In genomic region chr2:233400961-233401360, GRCh38 we compare ENCODE assay signal across 21 cellular contexts. TPM values are rescaled to one million over a fixed set of nuclear protein-coding genes. Genes with fewer than 3 reads are reported as not detected.
DNase-seq lines count a peak whose midpoint lies in the region; ATAC-seq, FAIRE-seq and TF ChIP-seq lines count a peak whose summit lies in the region.
"Had no signal": no experiment of that assay in that cellular context is flagged by ENCODE, and none has a peak within 500 bp of the region (broad histone marks: within the 10 kb centered on the region; RNA-seq: fewer than 3 reads in every experiment).

No MANE protein-coding gene starts in this region.

- no peak for TF ChIP-seq RAD21 in HepG2 (CRISPR knock-in tag; IDR thresholded peaks at IDR 0.05)

- FAIRE-seq in HepG2 (lab: Jason Lieb, UNC): no peak
- FAIRE-seq: GM12892 had no signal

- POLR2A ChIA-PET in HepG2 (lab: Yijun Ruan, JAX): interaction anchor here (1.1 kb wide), 1 partner anchor 47 kb away, joined by 4 read pairs; the partner anchor contains the start of gene DGKD

- H3K79me2 ChIP-seq in HepG2 (ENCODE audit: insufficient read depth, low read length): no peaks in the 10 kb centered on the region

- no peak for TF ChIP-seq POLR2A in HepG2 (IDR thresholded peaks at IDR 0.05; ENCODE audit: insufficient read depth in 1 of 2, low read depth in 2 of 2, low read length in 2 of 2)
- TF ChIP-seq POLR2A in right lobe of liver (IDR thresholded peaks at IDR 0.05): no peak
- no peak for TF ChIP-seq POLR2A in stomach (IDR thresholded peaks at IDR 0.05)

- CTCF ChIA-PET in HepG2 (lab: Yijun Ruan, JAX; ENCODE audit: low intra/inter-chr PET ratio, low total read pairs): no interaction called here

- H3K4me2 ChIP-seq in HepG2 (ENCODE audit: low read depth, low read length): no peak overlapping the region

- H3K9me3 Mint-ChIP-seq in immature natural killer cell: peaks cover 0 to 2% (median 0%) of the 10 kb centered on the region in 6 donors

- ATAC-seq in HepG2 (no peak), right lobe of liver (no peak), T-helper 17 cell (no peak), SK-N-SH treated with all-trans-retinoic acid at 6 μM for 48 hours (no peak)

- H2AFZ ChIP-seq in HepG2 (ENCODE audit: low read length): no peak overlapping the region
- H2AFZ ChIP-seq: parathyroid adenoma had no signal

- no peaks in the 10 kb centered on the region for H3K27me3 ChIP-seq in HepG2 (ENCODE audit: control insufficient read depth in 1 of 2, insufficient read depth in 2 of 2, low read length in 2 of 2)
- H3K27me3 ChIP-seq in right lobe of liver: no peaks in the 10 kb centered on the region
- H3K27me3 ChIP-seq in stomach: no peaks in the 10 kb centered on the region
- H3K27me3 ChIP-seq: BE2C, heart left ventricle, sigmoid colon, suprapubic skin had no signal

- no peak for DNase-seq in HepG2 (ENCODE audit: low spot score)
- DNase-seq in right lobe of liver: no peak
- DNase-seq in T-helper 17 cell: no peak
- no peak for DNase-seq in immature natural killer cell
- DNase-seq in stomach: peak; percentile 10
- no peak for DNase-seq in islet precursor cell
- no peak for DNase-seq in T1000 (lab: John Stamatoyannopoulos, UW)
- DNase-seq: anterior cingulate cortex; BE2C; DMS 273 treated with DMSO at 0.1 percent for 48 hours; effector memory CD4-positive, alpha-beta T cell; heart left ventricle; Kasumi-1; NCI-H524 treated with DMSO at 0.1 percent for 48 hours; sigmoid colon had no signal

- BruUV-seq in HepG2 (replicated peaks; lab: Mats Ljungman, UMichigan): no TSS peak

- peaks cover 6% of the 10 kb centered on the region for H3K36me3 Mint-ChIP-seq in T-helper 17 cell (ENCODE audit: low read depth)
- H3K36me3 Mint-ChIP-seq in immature natural killer cell: peaks cover 12 to 45% (median 21%) of the 10 kb centered on the region in 3 donors

- no peak overlapping the region for H3K27ac ChIP-seq in HepG2 (ENCODE audit: extremely low read length, insufficient read depth, low read length)
- H3K27ac ChIP-seq in right lobe of liver: no peak overlapping the region
- no peak overlapping the region for H3K27ac ChIP-seq in stomach
- H3K27ac ChIP-seq: heart left ventricle, parathyroid adenoma, RWPE1, sigmoid colon, suprapubic skin, VCaP had no signal

- peaks cover 0 to 14% of the 10 kb centered on the region in 2 experiments; a peak in 4 of 5 replicates for H3K36me3 ChIP-seq in HepG2 (replicated peaks in 1 of 2; ENCODE audit: control insufficient read depth in 1 of 2, insufficient read depth in 2 of 2, low read length in 2 of 2)
- no peaks in the 10 kb centered on the region for H3K36me3 ChIP-seq in right lobe of liver
- peaks cover 4 to 30% (median 16%) of the 10 kb centered on the region in 4 donors for H3K36me3 ChIP-seq in stomach
- H3K36me3 ChIP-seq: suprapubic skin had no signal

- H3K4me3 ChIP-seq in HepG2 (replicated peaks in 1 of 3; ENCODE audit: insufficient read depth in 1 of 3, low read depth in 2 of 3, low read length in 3 of 3) (no peak overlapping the region), right lobe of liver (no peak overlapping the region), stomach (no peak overlapping the region)
- H3K4me3 ChIP-seq: heart left ventricle, sigmoid colon, suprapubic skin had no signal

- H3K4me1 Mint-ChIP-seq in T-helper 17 cell (peaks cover 41% of the 10 kb centered on the region), immature natural killer cell (peaks cover 64 to 79% of the 10 kb centered on the region in 2 donors)

- intact Hi-C loops in HepG2 (cut with micrococcal nuclease; ENCODE audit: unreplicated experiment): loop anchor here (5.0 kb wide), 1 partner anchor 311 kb away; the partner anchor contains the start of gene UGT1A5
- intact Hi-C loops in right lobe of liver (cut with DNase I): no loop called here
- intact Hi-C loops in stomach (cut with DNase I; ENCODE audit: low total_unique reads): no loop called here

- H3K9me3 ChIP-seq in HepG2 (ENCODE audit: low read length): no peaks in the 10 kb centered on the region
- no peaks in the 10 kb centered on the region for H3K9me3 ChIP-seq in right lobe of liver
- H3K9me3 ChIP-seq in T-helper 17 cell (ENCODE audit: control insufficient read depth, low read length, poor library complexity, severe bottlenecking): no peaks in the 10 kb centered on the region
- no peaks in the 10 kb centered on the region for H3K9me3 ChIP-seq in stomach
- H3K9me3 ChIP-seq: BE2C, heart left ventricle, sigmoid colon, suprapubic skin had no signal

- H3K9ac ChIP-seq in HepG2 (ENCODE audit: insufficient read depth, low read depth, low read length): no peak overlapping the region
- H3K9ac ChIP-seq: parathyroid adenoma had no signal

- TF ChIP-seq CTCF in HepG2 (CRISPR knock-in tag; IDR thresholded peaks at IDR 0.05) (no peak), right lobe of liver (IDR thresholded peaks at IDR 0.05) (no peak), stomach (IDR thresholded peaks at IDR 0.05) (no peak)

- H3K27me3 Mint-ChIP-seq in T-helper 17 cell (no peaks in the 10 kb centered on the region), immature natural killer cell (ENCODE audit: low read depth in 3 of 3) (peaks cover 0 to 10% (median 5%) of the 10 kb centered on the region in 3 donors)

- no peaks in the 10 kb centered on the region; the same call in 1 of the 2 replicates for H3K4me1 ChIP-seq in HepG2 (ENCODE audit: insufficient read depth, low read length)
- H3K4me1 ChIP-seq in right lobe of liver: no peaks in the 10 kb centered on the region
- H3K4me1 ChIP-seq in stomach: peaks cover 0 to 30% (median 13%) of the 10 kb centered on the region in 4 donors
- H3K4me1 ChIP-seq: BE2C, parathyroid adenoma, sigmoid colon, suprapubic skin had no signal

- TF ChIP-seq EP300 in HepG2 (IDR thresholded peaks at IDR 0.05; ENCODE audit: low read depth in 2 of 2, low read length in 2 of 2): no peak
- no peak for TF ChIP-seq EP300 in HepG2 (CRISPR knock-in tag; IDR thresholded peaks at IDR 0.05; ENCODE audit: borderline replicate concordance)
- no peak for TF ChIP-seq EP300 in stomach (IDR thresholded peaks at IDR 0.05)

- WGBS in HepG2 (ENCODE audit: low lambda C conversion rate): 97% methylated on average over 3 of the region's 3 CpGs
- 96% methylated on average over 3 of the region's 3 CpGs for WGBS in right lobe of liver (ENCODE audit: insufficient coverage, low coverage, low lambda C conversion rate, missing lambda C conversion rate)
- 91 to 97% (median 95%) methylated on average over 3 of the region's 3 CpGs for WGBS in stomach, 5 donors

- in situ Hi-C loops in HepG2 (cut with HindIII; ENCODE audit: extremely low pct_ligation_motif_present, low pct_unique_long_range_greater_than_20kb): no loop called here

- H3K27ac Mint-ChIP-seq in T-helper 17 cell (peak overlapping the region; percentile 90), immature natural killer cell (peak overlapping the region; percentile 67 to 91 (median 88))

- H3K4me3 Mint-ChIP-seq in T-helper 17 cell (no peak overlapping the region), immature natural killer cell (peak overlapping the region; percentile 27 to 59 (median 55))

- no peaks in the 10 kb centered on the region for H4K20me1 ChIP-seq in HepG2 (ENCODE audit: insufficient read depth, low read length)

TF ChIP-seq in HepG2, 621 proteins besides CTCF, POLR2A, EP300 and RAD21:
- TF ChIP-seq ETV6 (CRISPR knock-in tag; conservative IDR thresholded peaks at IDR 0.05): no peak
- peak; percentile 83 for TF ChIP-seq ZNF629 (CRISPR knock-in tag; conservative IDR thresholded peaks at IDR 0.05)

TF ChIP-seq in SK-N-SH treated with all-trans-retinoic acid at 6 μM for 48 hours, 23 proteins besides CTCF, POLR2A, EP300 and RAD21 (continues in another document):
- TF ChIP-seq CREB5 (CRISPR knock-in tag; IDR thresholded peaks at IDR 0.05; ENCODE audit: low read depth): no peak

RNA-seq across cellular contexts. Expression of gene DGKD, which starts 46.7 kb away (rescaled TPM):
- total RNA-seq in HepG2 (2016; rRNA removed; fragmentation: Illumina TruSeq; extraction: Trizol) (20.6 and 24.5 TPM in 2 replicates), right lobe of liver (10 to 100 TPM in 4 of 6 experiments, 1 to 10 TPM in 2; 6.5 to 16.6 (median 14.2) TPM), T-helper 17 cell (100 to 1,000 TPM; 148 to 170 TPM), stomach (100 to 1,000 TPM; 191 to 471 (median 216) TPM)
- total RNA-seq in HepG2 (2016; cell fraction: cytosol; rRNA removed; fragmentation: Illumina TruSeq; extraction: Trizol; ENCODE audit: low read depth): 14.8 and 17.4 TPM in 2 replicates
- total RNA-seq in HepG2 (2016; cell fraction: insoluble cytoplasmic fraction; rRNA removed; fragmentation: Illumina TruSeq; extraction: Trizol): 16.3 and 24.8 TPM in 2 replicates
- total RNA-seq in HepG2 (2016; cell fraction: membrane; rRNA removed; fragmentation: Illumina TruSeq; extraction: Trizol): 17.6 and 18.2 TPM in 2 replicates
- 42.7 and 44.6 TPM in 2 replicates for total RNA-seq in HepG2 (2016; cell fraction: nucleus; rRNA removed; fragmentation: Illumina TruSeq; extraction: Trizol)
- polyA plus RNA-seq in HepG2 (2011; rRNA removed) (33.2 and 40.3 TPM in 2 replicates), immature natural killer cell (10 to 100 TPM; 15.9 to 60.6 (median 21.3) TPM), stomach (10 to 100 TPM; 21.9 to 85.4 (median 25.2) TPM)
- 13.1 and 13.6 TPM in 2 replicates for polyA plus RNA-seq in HepG2 (2011; cell fraction: cytosol; rRNA removed)
- polyA plus RNA-seq in HepG2 (2011; cell fraction: nucleus; rRNA removed): 303 and 327 TPM in 2 replicates
- polyA plus RNA-seq in HepG2 (2012): 46.9 and 49.5 TPM in 2 replicates
- 5.9 and 7.2 TPM in 2 replicates for polyA plus RNA-seq in HepG2 (2016; cell fraction: cytosol; fragmentation: Illumina TruSeq; extraction: Trizol; ENCODE audit: low read depth)
- polyA plus RNA-seq in HepG2 (2016; cell fraction: insoluble cytoplasmic fraction; fragmentation: Illumina TruSeq; extraction: Trizol; ENCODE audit: low read depth): 8.2 and 10.8 TPM in 2 replicates
- 5.2 and 5.9 TPM in 2 replicates for polyA plus RNA-seq in HepG2 (2016; cell fraction: membrane; fragmentation: Illumina TruSeq; extraction: Trizol; ENCODE audit: low read depth)
- 119 and 132 TPM in 2 replicates for polyA plus RNA-seq in HepG2 (2016; cell fraction: nucleus; fragmentation: Illumina TruSeq; extraction: Trizol; ENCODE audit: insufficient read depth, low read depth)
- 44.8 and 91.4 TPM in 2 replicates for polyA minus RNA-seq in HepG2 (2011; rRNA and poly(A)+ RNA removed; ENCODE audit: low replicate concordance)
- polyA minus RNA-seq in HepG2 (2011; cell fraction: cytosol; rRNA and poly(A)+ RNA removed): 13.3 and 16.4 TPM in 2 replicates
- polyA minus RNA-seq in HepG2 (2011; cell fraction: nucleus; rRNA and poly(A)+ RNA removed): 54.7 and 79.4 TPM in 2 replicates
